Comparison of ENCODE assay signal across 1 cellular context in genomic region chr13:24127116-24127631, GRCh38.
TF ChIP-seq lines count a peak whose summit lies in the region.

No MANE protein-coding gene starts in this region.

TF ChIP-seq in GM12878, 131 proteins besides CTCF, POLR2A, EP300 and RAD21 (continued from another document):
- TF ChIP-seq JUND (IDR thresholded peaks at IDR 0.05; ENCODE audit: low read depth, low read length), result no peak
- no peak for TF ChIP-seq USF1 (IDR thresholded peaks at IDR 0.05; ENCODE audit: borderline replicate concordance, extremely low read length, insufficient read depth, low read depth, low read length)
- no peak for TF ChIP-seq EED (IDR thresholded peaks at IDR 0.05; ENCODE audit: low read depth)
- no peak for TF ChIP-seq BCL3 (IDR thresholded peaks at IDR 0.05; ENCODE audit: borderline replicate concordance, insufficient read depth, low read depth, low read length, poor library complexity, severe bottlenecking)
- no peak for TF ChIP-seq ZNF24 (IDR thresholded peaks at IDR 0.05)
- no peak for TF ChIP-seq JUNB (IDR thresholded peaks at IDR 0.05)
- no peak for TF ChIP-seq NFIC (IDR thresholded peaks at IDR 0.05; ENCODE audit: low read depth, low read length)
- no peak for TF ChIP-seq TCF3 (IDR thresholded peaks at IDR 0.05; ENCODE audit: borderline replicate concordance, insufficient read depth, low read depth, low read length)
- TF ChIP-seq TCF12 (IDR thresholded peaks at IDR 0.05; ENCODE audit: low read depth, low read length), result peak; percentile 52; the same call in 1 of the 2 replicates
- TF ChIP-seq SUZ12 (IDR thresholded peaks at IDR 0.05; ENCODE audit: unreplicated experiment), result no peak
